1 cellular context compared by ENCODE assay signal in the genomic region with DNA sequence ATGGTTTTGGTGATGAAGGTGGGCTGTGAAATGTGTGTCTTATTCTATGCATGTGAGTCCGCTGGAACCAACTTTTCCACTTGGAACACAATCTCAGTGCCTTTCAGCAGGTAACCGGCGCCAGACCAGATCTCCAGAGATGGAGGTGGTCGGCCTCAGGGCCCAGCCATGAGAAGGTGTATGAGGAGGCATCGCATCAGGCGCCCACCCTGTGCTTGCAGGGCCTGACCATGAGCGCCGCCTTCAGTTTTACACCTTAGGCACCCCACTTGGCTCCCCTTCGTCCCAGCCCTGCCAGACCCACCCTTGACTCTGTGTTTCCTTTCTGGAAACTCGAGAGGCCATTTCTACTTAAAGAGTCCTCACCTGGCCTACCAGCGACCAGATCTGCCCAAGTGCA.
TF ChIP-seq lines count a peak whose summit lies in the region.

No MANE protein-coding gene starts in this region.

TF ChIP-seq in GM23338, 12 proteins besides CTCF, POLR2A, EP300 and RAD21 (continued from another document):
- TF ChIP-seq, protein P1, sequence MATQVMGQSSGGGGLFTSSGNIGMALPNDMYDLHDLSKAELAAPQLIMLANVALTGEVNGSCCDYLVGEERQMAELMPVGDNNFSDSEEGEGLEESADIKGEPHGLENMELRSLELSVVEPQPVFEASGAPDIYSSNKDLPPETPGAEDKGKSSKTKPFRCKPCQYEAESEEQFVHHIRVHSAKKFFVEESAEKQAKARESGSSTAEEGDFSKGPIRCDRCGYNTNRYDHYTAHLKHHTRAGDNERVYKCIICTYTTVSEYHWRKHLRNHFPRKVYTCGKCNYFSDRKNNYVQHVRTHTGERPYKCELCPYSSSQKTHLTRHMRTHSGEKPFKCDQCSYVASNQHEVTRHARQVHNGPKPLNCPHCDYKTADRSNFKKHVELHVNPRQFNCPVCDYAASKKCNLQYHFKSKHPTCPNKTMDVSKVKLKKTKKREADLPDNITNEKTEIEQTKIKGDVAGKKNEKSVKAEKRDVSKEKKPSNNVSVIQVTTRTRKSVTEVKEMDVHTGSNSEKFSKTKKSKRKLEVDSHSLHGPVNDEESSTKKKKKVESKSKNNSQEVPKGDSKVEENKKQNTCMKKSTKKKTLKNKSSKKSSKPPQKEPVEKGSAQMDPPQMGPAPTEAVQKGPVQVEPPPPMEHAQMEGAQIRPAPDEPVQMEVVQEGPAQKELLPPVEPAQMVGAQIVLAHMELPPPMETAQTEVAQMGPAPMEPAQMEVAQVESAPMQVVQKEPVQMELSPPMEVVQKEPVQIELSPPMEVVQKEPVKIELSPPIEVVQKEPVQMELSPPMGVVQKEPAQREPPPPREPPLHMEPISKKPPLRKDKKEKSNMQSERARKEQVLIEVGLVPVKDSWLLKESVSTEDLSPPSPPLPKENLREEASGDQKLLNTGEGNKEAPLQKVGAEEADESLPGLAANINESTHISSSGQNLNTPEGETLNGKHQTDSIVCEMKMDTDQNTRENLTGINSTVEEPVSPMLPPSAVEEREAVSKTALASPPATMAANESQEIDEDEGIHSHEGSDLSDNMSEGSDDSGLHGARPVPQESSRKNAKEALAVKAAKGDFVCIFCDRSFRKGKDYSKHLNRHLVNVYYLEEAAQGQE (IDR thresholded peaks at IDR 0.05; ENCODE audit: unreplicated experiment): no peak
- TF ChIP-seq EZH2phosphoT487 (IDR thresholded peaks at IDR 0.05; ENCODE audit: unreplicated experiment): no peak
- TF ChIP-seq, protein P2, sequence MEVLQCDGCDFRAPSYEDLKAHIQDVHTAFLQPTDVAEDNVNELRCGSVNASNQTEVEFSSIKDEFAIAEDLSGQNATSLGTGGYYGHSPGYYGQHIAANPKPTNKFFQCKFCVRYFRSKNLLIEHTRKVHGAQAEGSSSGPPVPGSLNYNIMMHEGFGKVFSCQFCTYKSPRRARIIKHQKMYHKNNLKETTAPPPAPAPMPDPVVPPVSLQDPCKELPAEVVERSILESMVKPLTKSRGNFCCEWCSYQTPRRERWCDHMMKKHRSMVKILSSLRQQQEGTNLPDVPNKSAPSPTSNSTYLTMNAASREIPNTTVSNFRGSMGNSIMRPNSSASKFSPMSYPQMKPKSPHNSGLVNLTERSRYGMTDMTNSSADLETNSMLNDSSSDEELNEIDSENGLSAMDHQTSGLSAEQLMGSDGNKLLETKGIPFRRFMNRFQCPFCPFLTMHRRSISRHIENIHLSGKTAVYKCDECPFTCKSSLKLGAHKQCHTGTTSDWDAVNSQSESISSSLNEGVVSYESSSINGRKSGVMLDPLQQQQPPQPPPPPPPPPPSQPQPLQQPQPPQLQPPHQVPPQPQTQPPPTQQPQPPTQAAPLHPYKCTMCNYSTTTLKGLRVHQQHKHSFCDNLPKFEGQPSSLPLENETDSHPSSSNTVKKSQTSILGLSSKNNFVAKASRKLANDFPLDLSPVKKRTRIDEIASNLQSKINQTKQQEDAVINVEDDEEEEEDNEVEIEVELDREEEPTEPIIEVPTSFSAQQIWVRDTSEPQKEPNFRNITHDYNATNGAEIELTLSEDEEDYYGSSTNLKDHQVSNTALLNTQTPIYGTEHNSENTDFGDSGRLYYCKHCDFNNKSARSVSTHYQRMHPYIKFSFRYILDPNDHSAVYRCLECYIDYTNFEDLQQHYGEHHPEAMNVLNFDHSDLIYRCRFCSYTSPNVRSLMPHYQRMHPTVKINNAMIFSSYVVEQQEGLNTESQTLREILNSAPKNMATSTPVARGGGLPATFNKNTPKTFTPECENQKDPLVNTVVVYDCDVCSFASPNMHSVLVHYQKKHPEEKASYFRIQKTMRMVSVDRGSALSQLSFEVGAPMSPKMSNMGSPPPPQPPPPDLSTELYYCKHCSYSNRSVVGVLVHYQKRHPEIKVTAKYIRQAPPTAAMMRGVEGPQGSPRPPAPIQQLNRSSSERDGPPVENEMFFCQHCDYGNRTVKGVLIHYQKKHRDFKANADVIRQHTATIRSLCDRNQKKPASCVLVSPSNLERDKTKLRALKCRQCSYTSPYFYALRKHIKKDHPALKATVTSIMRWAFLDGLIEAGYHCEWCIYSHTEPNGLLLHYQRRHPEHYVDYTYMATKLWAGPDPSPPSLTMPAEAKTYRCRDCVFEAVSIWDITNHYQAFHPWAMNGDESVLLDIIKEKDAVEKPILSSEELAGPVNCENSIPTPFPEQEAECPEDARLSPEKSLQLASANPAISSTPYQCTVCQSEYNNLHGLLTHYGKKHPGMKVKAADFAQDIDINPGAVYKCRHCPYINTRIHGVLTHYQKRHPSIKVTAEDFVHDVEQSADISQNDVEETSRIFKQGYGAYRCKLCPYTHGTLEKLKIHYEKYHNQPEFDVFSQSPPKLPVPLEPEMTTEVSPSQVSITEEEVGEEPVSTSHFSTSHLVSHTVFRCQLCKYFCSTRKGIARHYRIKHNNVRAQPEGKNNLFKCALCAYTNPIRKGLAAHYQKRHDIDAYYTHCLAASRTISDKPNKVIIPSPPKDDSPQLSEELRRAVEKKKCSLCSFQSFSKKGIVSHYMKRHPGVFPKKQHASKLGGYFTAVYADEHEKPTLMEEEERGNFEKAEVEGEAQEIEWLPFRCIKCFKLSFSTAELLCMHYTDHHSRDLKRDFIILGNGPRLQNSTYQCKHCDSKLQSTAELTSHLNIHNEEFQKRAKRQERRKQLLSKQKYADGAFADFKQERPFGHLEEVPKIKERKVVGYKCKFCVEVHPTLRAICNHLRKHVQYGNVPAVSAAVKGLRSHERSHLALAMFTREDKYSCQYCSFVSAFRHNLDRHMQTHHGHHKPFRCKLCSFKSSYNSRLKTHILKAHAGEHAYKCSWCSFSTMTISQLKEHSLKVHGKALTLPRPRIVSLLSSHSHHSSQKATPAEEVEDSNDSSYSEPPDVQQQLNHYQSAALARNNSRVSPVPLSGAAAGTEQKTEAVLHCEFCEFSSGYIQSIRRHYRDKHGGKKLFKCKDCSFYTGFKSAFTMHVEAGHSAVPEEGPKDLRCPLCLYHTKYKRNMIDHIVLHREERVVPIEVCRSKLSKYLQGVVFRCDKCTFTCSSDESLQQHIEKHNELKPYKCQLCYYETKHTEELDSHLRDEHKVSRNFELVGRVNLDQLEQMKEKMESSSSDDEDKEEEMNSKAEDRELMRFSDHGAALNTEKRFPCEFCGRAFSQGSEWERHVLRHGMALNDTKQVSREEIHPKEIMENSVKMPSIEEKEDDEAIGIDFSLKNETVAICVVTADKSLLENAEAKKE (CRISPR knock-in tag; IDR thresholded peaks at IDR 0.05): no peak
- TF ChIP-seq, protein P3, sequence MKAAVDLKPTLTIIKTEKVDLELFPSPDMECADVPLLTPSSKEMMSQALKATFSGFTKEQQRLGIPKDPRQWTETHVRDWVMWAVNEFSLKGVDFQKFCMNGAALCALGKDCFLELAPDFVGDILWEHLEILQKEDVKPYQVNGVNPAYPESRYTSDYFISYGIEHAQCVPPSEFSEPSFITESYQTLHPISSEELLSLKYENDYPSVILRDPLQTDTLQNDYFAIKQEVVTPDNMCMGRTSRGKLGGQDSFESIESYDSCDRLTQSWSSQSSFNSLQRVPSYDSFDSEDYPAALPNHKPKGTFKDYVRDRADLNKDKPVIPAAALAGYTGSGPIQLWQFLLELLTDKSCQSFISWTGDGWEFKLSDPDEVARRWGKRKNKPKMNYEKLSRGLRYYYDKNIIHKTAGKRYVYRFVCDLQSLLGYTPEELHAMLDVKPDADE (IDR thresholded peaks at IDR 0.05): no peak
- no peak for TF ChIP-seq NANOG (IDR thresholded peaks at IDR 0.05; ENCODE audit: borderline replicate concordance)
- no peak for TF ChIP-seq EZH2 (IDR thresholded peaks at IDR 0.05; ENCODE audit: low read depth, unreplicated experiment)
- TF ChIP-seq JUNB (IDR thresholded peaks at IDR 0.05; ENCODE audit: unreplicated experiment): no peak
